16 cellular contexts compared by ENCODE assay signal in the genomic region with DNA sequence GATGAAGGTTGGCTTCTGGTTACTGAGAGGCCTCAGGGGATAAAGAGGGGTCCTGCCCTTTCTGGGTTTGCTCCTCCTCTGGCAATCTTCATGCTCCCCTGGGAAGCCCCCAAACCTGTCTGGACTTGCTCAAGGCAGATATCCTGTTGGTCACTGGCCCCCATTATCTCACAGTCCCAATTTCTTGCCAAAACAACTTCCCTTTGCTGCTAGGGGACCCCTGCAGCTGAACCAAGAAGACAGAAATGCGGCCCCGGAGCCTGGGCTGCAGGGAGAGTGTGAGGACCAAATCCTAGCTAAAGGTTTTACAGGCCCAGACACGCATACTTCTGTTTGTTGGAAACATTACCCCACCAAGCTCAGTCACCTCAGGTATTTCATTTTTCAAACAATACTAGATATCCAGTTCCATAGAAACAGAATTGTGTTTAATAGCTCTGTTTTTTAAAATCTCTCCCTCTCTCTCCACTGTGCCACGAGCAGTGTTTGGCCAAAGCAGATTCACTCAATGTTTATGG.
DNase-seq lines count a peak whose midpoint lies in the region; ATAC-seq and TF ChIP-seq lines count a peak whose summit lies in the region.
"Had no signal": no experiment of that assay in that cellular context is flagged by ENCODE, and none has a peak within 500 bp of the region (broad histone marks: within the 10 kb centered on the region; RNA-seq: fewer than 3 reads in every experiment).

No MANE protein-coding gene starts in this region.

- peaks cover 3 to 17% of the 10 kb centered on the region in 2 experiments for H3K36me3 ChIP-seq in mesenchymal stem cell (ENCODE audit: control insufficient read depth in 1 of 2, insufficient read depth in 2 of 2, low read depth in 1 of 2, low read length in 2 of 2)
- H3K36me3 ChIP-seq: right lobe of liver had no signal

- H2BK5ac ChIP-seq in mesenchymal stem cell (ENCODE audit: low read depth, low read length, poor library complexity, severe bottlenecking), result no peak overlapping the region

- peaks cover 19% of the 10 kb centered on the region for H3K4me1 ChIP-seq in mesenchymal stem cell (ENCODE audit: control insufficient read depth, insufficient read depth, low read depth, low read length)
- H3K4me1 ChIP-seq: right lobe of liver had no signal

- no peak overlapping the region for H2BK12ac ChIP-seq in mesenchymal stem cell (ENCODE audit: low read length in 2 of 2)

- no peak overlapping the region for H2BK120ac ChIP-seq in mesenchymal stem cell (ENCODE audit: low read depth, low read length)

- peak; percentile 19 for DNase-seq in DMS 273 (lab: John Stamatoyannopoulos, UW; ENCODE audit: unreplicated experiment)
- DNase-seq in DMS 273 treated with DMSO at 0.1 percent for 48 hours (lab: John Stamatoyannopoulos, UW), result no peak
- no peak for DNase-seq in HL-60 (ENCODE audit: low read depth in 1 of 2, low spot score in 1 of 2)
- no peak for DNase-seq in activated CD8-positive, alpha-beta T cell treated with anti-CD3 and anti-CD28 coated beads for 36 hours
- DNase-seq in mesenchymal stem cell, result no peak
- DNase-seq in DMS153 treated with DMSO at 0.1 percent for 48 hours (lab: John Stamatoyannopoulos, UW; ENCODE audit: unreplicated experiment), result no peak
- no peak for DNase-seq in stimulated activated CD4-positive, alpha-beta T cell treated with anti-CD3 and anti-CD28 coated beads, Interleukin-12 subunit alpha, Interleukin-12 subunit beta, amount 100 ng/mL, for 4 hours
- DNase-seq in HT-29 (ENCODE audit: low spot score), result no peak
- DNase-seq: cerebellar nuclear complex, GDM1, NCI-H1048, NCI-H524, right lobe of liver, stomach had no signal

- no peaks in the 10 kb centered on the region for H3K27me3 ChIP-seq in HL-60 (ENCODE audit: insufficient read depth, poor library complexity, severe bottlenecking)
- no peaks in the 10 kb centered on the region for H3K27me3 ChIP-seq in mesenchymal stem cell (ENCODE audit: control insufficient read depth in 1 of 2, insufficient read depth in 1 of 2, low read length in 2 of 2)
- H3K27me3 ChIP-seq: right lobe of liver, stomach had no signal

- no peak overlapping the region for H3K14ac ChIP-seq in mesenchymal stem cell (ENCODE audit: low read length in 2 of 2)

- H3K4me3 ChIP-seq in HL-60 (replicated peaks; ENCODE audit: insufficient read depth, low read length) (no peak overlapping the region), mesenchymal stem cell (ENCODE audit: insufficient read depth in 1 of 2, low read depth in 1 of 2, low read length in 2 of 2) (no peak overlapping the region)
- H3K4me3 ChIP-seq: right lobe of liver, stomach had no signal

- H3K4me2 ChIP-seq in mesenchymal stem cell (ENCODE audit: low read length, poor library complexity, severe bottlenecking), result no peak overlapping the region

- no peaks in the 10 kb centered on the region for H3K27me3 Mint-ChIP-seq in activated CD8-positive, alpha-beta T cell treated with anti-CD3 and anti-CD28 coated beads for 36 hours

- no peak overlapping the region for H2AFZ ChIP-seq in mesenchymal stem cell (ENCODE audit: low read depth, low read length)

- no peak overlapping the region for H2AK5ac ChIP-seq in mesenchymal stem cell (ENCODE audit: low read length, severe bottlenecking)

- peaks cover 48% of the 10 kb centered on the region for H3K4me1 Mint-ChIP-seq in activated CD8-positive, alpha-beta T cell treated with anti-CD3 and anti-CD28 coated beads for 36 hours (ENCODE audit: low read depth)

- H3K9me3 ChIP-seq in mesenchymal stem cell (ENCODE audit: control insufficient read depth, low read length), result no peaks in the 10 kb centered on the region
- H3K9me3 ChIP-seq: right lobe of liver, stomach had no signal

- no peak overlapping the region for H4K91ac ChIP-seq in mesenchymal stem cell (ENCODE audit: low read length)

- H3K18ac ChIP-seq in mesenchymal stem cell (ENCODE audit: low read depth in 1 of 2, low read length in 2 of 2), result no peak overlapping the region

- WGBS in mesenchymal stem cell, result 94% methylated on average over 3 of the region's 4 CpGs

- POLR2A ChIA-PET in activated CD8-positive, alpha-beta T cell treated with anti-CD3 and anti-CD28 coated beads for 36 hours (lab: Charles Lee), result interaction anchor here (0.9 kb wide), 1 partner anchor 21 kb away, joined by 3 read pairs; no protein-coding TSS in a partner anchor

- peaks cover 1% of the 10 kb centered on the region for H3K36me3 Mint-ChIP-seq in activated CD8-positive, alpha-beta T cell treated with anti-CD3 and anti-CD28 coated beads for 36 hours (ENCODE audit: low read depth)

- TF ChIP-seq CTCF in HL-60 (IDR thresholded peaks at IDR 0.05; ENCODE audit: insufficient read depth, low read length), result no peak
- no peak for TF ChIP-seq CTCF in activated CD8-positive, alpha-beta T cell treated with anti-CD3 and anti-CD28 coated beads for 36 hours (IDR thresholded peaks at IDR 0.05)

- CTCF ChIA-PET in activated CD8-positive, alpha-beta T cell treated with anti-CD3 and anti-CD28 coated beads for 36 hours (lab: Charles Lee), result interaction anchor here (0.9 to 5.9 kb wide), 5 partner anchors 17 to 266 kb away, joined by 3 to 32 read pairs (median 3); no protein-coding TSS in a partner anchor

- H3K79me1 ChIP-seq in mesenchymal stem cell (replicated peaks; ENCODE audit: low read length, poor library complexity, severe bottlenecking), result peaks cover 11% of the 10 kb centered on the region

- peak overlapping the region; percentile 55 for H3K9ac ChIP-seq in mesenchymal stem cell (ENCODE audit: low read length)

- no peak overlapping the region for H3K4me3 Mint-ChIP-seq in activated CD8-positive, alpha-beta T cell treated with anti-CD3 and anti-CD28 coated beads for 36 hours
- H3K4me3 Mint-ChIP-seq: neural crest cell had no signal

- intact Hi-C loops in activated CD8-positive, alpha-beta T cell treated with anti-CD3 and anti-CD28 coated beads for 36 hours (cut with micrococcal nuclease), result no loop called here

- H4K8ac ChIP-seq in mesenchymal stem cell (ENCODE audit: low read length), result no peak overlapping the region

- H3K9me3 Mint-ChIP-seq in activated CD8-positive, alpha-beta T cell treated with anti-CD3 and anti-CD28 coated beads for 36 hours, result no peaks in the 10 kb centered on the region
- H3K9me3 Mint-ChIP-seq: neural crest cell had no signal

- H2BK15ac ChIP-seq in mesenchymal stem cell (ENCODE audit: low read depth, poor library complexity, severe bottlenecking), result no peak overlapping the region

- H3K27ac Mint-ChIP-seq in activated CD8-positive, alpha-beta T cell treated with anti-CD3 and anti-CD28 coated beads for 36 hours, result peak overlapping the region; percentile 46

- H3K23ac ChIP-seq in mesenchymal stem cell (ENCODE audit: low read length in 2 of 2), result no peak overlapping the region

- no peak for ATAC-seq in activated CD8-positive, alpha-beta T cell treated with anti-CD3 and anti-CD28 coated beads for 36 hours

- H3K4ac ChIP-seq in mesenchymal stem cell (ENCODE audit: low read depth in 1 of 2, low read length in 2 of 2), result no peak overlapping the region

- H3K27ac ChIP-seq in HL-60 (replicated peaks) (0 out of 2 replicates have a peak overlapping the region, but pooled peaks have one; percentile 1), mesenchymal stem cell (ENCODE audit: low read length, poor library complexity, severe bottlenecking) (no peak overlapping the region)
- H3K27ac ChIP-seq: 22Rv1 had no signal
